ENCODE assay signal across 8 cellular contexts in the genomic region with DNA sequence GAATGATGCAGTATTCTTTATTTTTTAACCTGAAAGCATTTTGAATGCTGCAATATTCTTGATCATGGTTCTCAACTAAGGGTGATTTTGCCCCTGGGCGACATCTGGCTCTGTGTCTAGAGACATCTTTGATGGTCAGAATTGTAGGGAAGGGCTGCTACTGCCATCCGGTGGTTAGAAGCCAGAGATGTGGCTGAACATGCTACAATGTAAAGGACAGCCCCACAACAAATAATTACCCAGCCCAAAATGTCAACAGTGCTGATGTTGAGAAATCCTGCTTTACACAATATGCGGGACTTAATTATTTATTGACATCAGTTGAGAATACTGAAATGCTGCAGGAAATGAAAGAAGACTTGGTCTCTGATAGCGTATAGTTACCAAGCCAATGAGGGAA. TPM values are rescaled to one million over a fixed set of nuclear protein-coding genes. Genes with fewer than 3 reads are reported as not detected.
DNase-seq lines count a peak whose midpoint lies in the region; ATAC-seq and TF ChIP-seq lines count a peak whose summit lies in the region.

No MANE protein-coding gene starts in this region.

- ATAC-seq in Right ventricle myocardium inferior (no peak), HG03060 (IDR thresholded peaks at IDR 0.05; ENCODE audit: low read depth, unreplicated experiment) (peak; percentile 51), esophagus mucosa (peak; percentile 77), upper lobe of right lung (peak; percentile 70), upper lobe of left lung (ENCODE audit: low FRiP score in 2 of 2) (no peak)

- no peak for TF ChIP-seq POLR2A in esophagus muscularis mucosa (IDR thresholded peaks at IDR 0.05; ENCODE audit: low read depth)
- no peak for TF ChIP-seq POLR2A in upper lobe of left lung (IDR thresholded peaks at IDR 0.05)

- intact Hi-C loops in Right ventricle myocardium inferior (cut with DNase I), result no loop called here
- intact Hi-C loops in upper lobe of right lung (cut with DNase I), result no loop called here
- intact Hi-C loops in esophagus muscularis mucosa (cut with DNase I), result no loop called here

- H3K9me3 ChIP-seq in cardiac muscle cell (ENCODE audit: low read depth) (no peaks in the 10 kb centered on the region), upper lobe of right lung (no peaks in the 10 kb centered on the region), esophagus muscularis mucosa (peaks cover 0 to 8% (median 3%) of the 10 kb centered on the region in 4 donors), upper lobe of left lung (no peaks in the 10 kb centered on the region)

- H3K27ac ChIP-seq in cardiac muscle cell (no peak overlapping the region), upper lobe of right lung (no peak overlapping the region), esophagus muscularis mucosa (replicated peaks in 1 of 4) (no peak overlapping the region), upper lobe of left lung (no peak overlapping the region)

- peak; percentile 49 for TF ChIP-seq CTCF in cardiac muscle cell (IDR thresholded peaks at IDR 0.05; ENCODE audit: low read depth, low read length)
- TF ChIP-seq CTCF in upper lobe of right lung (IDR thresholded peaks at IDR 0.05), result peak; percentile 18
- no peak for TF ChIP-seq CTCF in esophagus muscularis mucosa (IDR thresholded peaks at IDR 0.05)
- TF ChIP-seq CTCF in upper lobe of left lung (IDR thresholded peaks at IDR 0.05), result peak in 1 of 6 experiments; percentile 9

- H3K27me3 ChIP-seq in cardiac muscle cell (peaks cover 5% of the 10 kb centered on the region), upper lobe of right lung (no peaks in the 10 kb centered on the region), esophagus muscularis mucosa (no peaks in the 10 kb centered on the region), upper lobe of left lung (no peaks in the 10 kb centered on the region)

- TF ChIP-seq EP300 in esophagus muscularis mucosa (IDR thresholded peaks at IDR 0.05), result no peak
- no peak for TF ChIP-seq EP300 in upper lobe of left lung (IDR thresholded peaks at IDR 0.05)

- H3K36me3 ChIP-seq in cardiac muscle cell, result no peaks in the 10 kb centered on the region
- no peaks in the 10 kb centered on the region for H3K36me3 ChIP-seq in upper lobe of right lung
- H3K36me3 ChIP-seq in esophagus muscularis mucosa, result no peaks in the 10 kb centered on the region
- H3K36me3 ChIP-seq in upper lobe of left lung, result no peaks in the 10 kb centered on the region

- DNase-seq in cardiac muscle cell (ENCODE audit: low read depth in 1 of 2, low spot score in 1 of 2) (peak; percentile 34 to 40), Right ventricle myocardium inferior (ENCODE audit: missing footprints) (no peak), NCI-H774 (lab: John Stamatoyannopoulos, UW) (peak; percentile 66), upper lobe of right lung (no peak), esophagus muscularis mucosa (ENCODE audit: extremely low spot score) (no peak), upper lobe of left lung (no peak)

- 53% methylated on average over 4 of the region's 4 CpGs for WGBS in esophagus muscularis mucosa
- 31 to 33% methylated on average over 4 of the region's 4 CpGs for WGBS in upper lobe of left lung, 2 donors

- no peaks in the 10 kb centered on the region for H3K4me1 ChIP-seq in cardiac muscle cell (ENCODE audit: low read depth)
- H3K4me1 ChIP-seq in upper lobe of right lung, result no peaks in the 10 kb centered on the region
- H3K4me1 ChIP-seq in esophagus muscularis mucosa, result no peaks in the 10 kb centered on the region
- H3K4me1 ChIP-seq in upper lobe of left lung, result no peaks in the 10 kb centered on the region

- no peak overlapping the region for H3K4me3 ChIP-seq in cardiac muscle cell
- no peak overlapping the region for H3K4me3 ChIP-seq in upper lobe of right lung
- no peak overlapping the region for H3K4me3 ChIP-seq in esophagus muscularis mucosa
- H3K4me3 ChIP-seq in upper lobe of left lung, result no peak overlapping the region

RNA-seq across cellular contexts. Expression of gene SERPINB2, which starts 37.5 kb away (rescaled TPM):
- total RNA-seq in cardiac muscle cell (not detected in 2 replicates), Right ventricle myocardium inferior (not detected), esophagus mucosa (139 TPM), upper lobe of right lung (0.38 TPM), esophagus muscularis mucosa (10 to 100 TPM in 1 of 4 donors, not detected in 3; 24.5 TPM), upper lobe of left lung (under 1 TPM in 2 of 6 donors, not detected in 4; 0.49 to 0.61 TPM)
- not detected in 2 replicates for polyA plus RNA-seq in cardiac muscle cell

RNA-seq across cellular contexts. Expression of gene SERPINB10, which starts 57.7 kb away (rescaled TPM):
- not detected in 2 replicates for total RNA-seq in cardiac muscle cell
- polyA plus RNA-seq in cardiac muscle cell, result not detected in 2 replicates
- total RNA-seq in Right ventricle myocardium inferior, result not detected
- total RNA-seq in esophagus mucosa, result 0.36 TPM
- not detected for total RNA-seq in upper lobe of right lung
- 1 to 10 TPM in 1 of 4 donors, not detected in 3; 2.3 TPM for total RNA-seq in esophagus muscularis mucosa
- total RNA-seq in upper lobe of left lung, result under 1 TPM in 2 of 6 donors, not detected in 4; 0.11 to 0.30 TPM

Comparison
In these comparisons a context has a peak if more than half of its experiments do, and no peak if none do; other contexts are left out.
1. DNase-seq: peak in cardiac muscle cell (2 of 2) and NCI-H774 (single experiment); none in Right ventricle myocardium inferior (single experiment), upper lobe of right lung (single experiment), esophagus muscularis mucosa (single experiment) and upper lobe of left lung (0 of 2).
2. CTCF ChIP-seq: peak in cardiac muscle cell (single experiment) and upper lobe of right lung (single experiment); none in esophagus muscularis mucosa (0 of 3).
3. ATAC-seq: peak in HG03060 (single experiment), esophagus mucosa (single experiment) and upper lobe of right lung (single experiment); none in Right ventricle myocardium inferior (single experiment) and upper lobe of left lung (0 of 2).